13 cellular contexts compared by ENCODE assay signal in the genomic region with DNA sequence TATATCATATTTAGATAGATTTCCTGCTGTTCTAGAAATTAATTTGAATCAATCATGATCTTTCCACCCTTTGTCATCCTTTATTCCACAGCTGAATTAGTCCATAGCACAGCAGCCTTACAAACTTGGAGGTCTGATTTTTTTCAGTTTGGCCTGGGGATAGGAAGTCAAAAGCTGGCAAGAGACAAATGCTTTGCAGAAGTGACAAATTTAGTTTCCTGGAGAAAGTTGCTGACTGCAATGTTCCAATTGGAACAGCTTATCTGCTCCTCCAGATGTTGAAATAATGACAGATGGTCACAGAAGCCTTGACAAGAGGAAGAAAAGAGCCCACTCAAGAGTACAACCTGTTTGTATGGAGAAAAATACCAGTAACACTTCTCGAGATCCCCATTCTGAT.
"Had no signal": no experiment of that assay in that cellular context is flagged by ENCODE, and none has a peak within 500 bp of the region (broad histone marks: within the 10 kb centered on the region; RNA-seq: fewer than 3 reads in every experiment).

No MANE protein-coding gene starts in this region.

- H3K27me3 ChIP-seq: esophagus squamous epithelium, ovary, tibial artery, uterus had no signal

- FAIRE-seq: astrocyte had no signal

- H3K27ac ChIP-seq: esophagus squamous epithelium, ovary, tibial artery, uterus had no signal

- H3K9me3 ChIP-seq: esophagus squamous epithelium, ovary, tibial artery, uterus had no signal

- H3K36me3 ChIP-seq: esophagus squamous epithelium, ovary, tibial artery, uterus had no signal

- H3K4me3 ChIP-seq: esophagus squamous epithelium, ovary, tibial artery, uterus had no signal

- ATAC-seq: activated CD4-positive, alpha-beta T cell treated with anti-CD3 and anti-CD28 coated beads for 36 hours; activated CD8-positive, alpha-beta memory T cell treated with anti-CD3 and anti-CD28 coated beads, Interleukin-2, amount 10 ng/mL, durations not matched to agents 7 days and 5 days; stimulated activated effector memory CD8-positive, alpha-beta T cell treated with anti-CD3 and anti-CD28 coated beads, Interleukin-12 subunit alpha, Interleukin-12 subunit beta, amount 100 ng/mL, for 72 hours had no signal

- DNase-seq: activated CD4-positive, alpha-beta memory T cell treated with anti-CD3 and anti-CD28 coated beads for 36 hours; activated CD4-positive, alpha-beta T cell treated with anti-CD3 and anti-CD28 coated beads for 36 hours; activated CD8-positive, alpha-beta memory T cell treated with anti-CD3 and anti-CD28 coated beads, Interleukin-2, amount 10 ng/mL, durations not matched to agents 7 days and 5 days; activated naive CD4-positive, alpha-beta T cell treated with anti-CD3 and anti-CD28 coated beads, Interleukin-2, amount 10 ng/mL, durations not matched to agents 7 days and 5 days; activated T-cell treated with anti-CD3 and anti-CD28 coated beads, Interleukin-2, amount 50 U/mL, for 24 hours; esophagus squamous epithelium; naive B cell; ovary; T-helper 9 cell; tibial artery; uterus had no signal

- H3K4me1 ChIP-seq: esophagus squamous epithelium, tibial artery, uterus had no signal
